Comparison of ENCODE assay signal across 22 cellular contexts in the genomic region with DNA sequence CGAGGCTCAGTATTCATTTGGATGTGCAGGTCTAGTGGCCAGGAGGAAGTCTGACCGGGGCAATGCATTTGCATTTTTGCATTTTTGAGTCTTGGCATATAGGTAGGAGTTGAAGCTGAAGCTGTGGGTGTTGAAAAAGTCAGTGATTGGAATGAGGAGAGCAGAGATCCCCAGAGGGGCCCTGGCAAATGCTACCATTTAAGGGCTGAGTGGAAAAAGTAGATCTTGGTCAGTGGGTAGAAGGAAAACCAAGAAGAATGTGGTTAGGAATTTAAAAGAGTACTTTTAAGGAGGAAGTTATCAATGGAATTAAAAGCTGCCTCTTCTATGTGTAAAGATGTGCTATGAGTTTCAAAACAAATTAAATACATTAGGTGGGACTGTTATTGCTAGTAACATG.
"Had no signal": no experiment of that assay in that cellular context is flagged by ENCODE, and none has a peak within 500 bp of the region (broad histone marks: within the 10 kb centered on the region; RNA-seq: fewer than 3 reads in every experiment).

No MANE protein-coding gene starts in this region.

- H3K4me1 ChIP-seq: breast epithelium had no signal

- H3K4me3 Mint-ChIP-seq: activated CD4-positive, alpha-beta T cell treated with anti-CD3 and anti-CD28 coated beads for 36 hours; activated naive CD8-positive, alpha-beta T cell treated with anti-CD3 and anti-CD28 coated beads, Interleukin-2, amount 10 ng/mL, durations not matched to agents 7 days and 5 days; immature natural killer cell; neural crest cell; WTC11 had no signal

- FAIRE-seq: TTC549 had no signal

- H3K27ac ChIP-seq: breast epithelium, esophagus muscularis mucosa, psoas muscle, skin epidermis, thoracic aorta, upper lobe of right lung had no signal

- H3K27me3 ChIP-seq: breast epithelium, esophagus muscularis mucosa, upper lobe of right lung had no signal

- H3K9me3 ChIP-seq: breast epithelium, esophagus muscularis mucosa, psoas muscle, thoracic aorta, upper lobe of right lung had no signal

- H3K4me3 ChIP-seq: breast epithelium, esophagus muscularis mucosa, psoas muscle, skin epidermis, thoracic aorta, upper lobe of right lung had no signal

- H3K27ac Mint-ChIP-seq: activated CD4-positive, alpha-beta T cell treated with anti-CD3 and anti-CD28 coated beads for 36 hours; activated naive CD8-positive, alpha-beta T cell treated with anti-CD3 and anti-CD28 coated beads, Interleukin-2, amount 10 ng/mL, durations not matched to agents 7 days and 5 days; immature natural killer cell; WTC11 had no signal

- H3K36me3 ChIP-seq: breast epithelium, esophagus muscularis mucosa, thoracic aorta, upper lobe of right lung had no signal

- H3K36me3 Mint-ChIP-seq: immature natural killer cell, WTC11 had no signal

- H3K9me3 Mint-ChIP-seq: immature natural killer cell, neural crest cell, WTC11 had no signal

- ATAC-seq: activated CD4-positive, alpha-beta T cell treated with anti-CD3 and anti-CD28 coated beads for 36 hours; left ventricle myocardium superior; psoas muscle; right cardiac atrium; WTC11 had no signal

- DNase-seq: activated CD4-positive, alpha-beta T cell treated with anti-CD3 and anti-CD28 coated beads for 36 hours; activated CD4-positive, alpha-beta T cell treated with anti-CD3 and anti-CD28 coated beads, Interleukin-2, amount 50 U/mL, for 48 hours; activated gamma-delta T cell treated with Interleukin-2 at 50 U/mL for 16 hours; activated naive CD8-positive, alpha-beta T cell treated with anti-CD3 and anti-CD28 coated beads, Interleukin-2, amount 10 ng/mL, durations not matched to agents 7 days and 5 days; anterior cingulate cortex; cerebellar nuclear complex; effector CD4-positive, alpha-beta T cell; immature natural killer cell; kidney glomerular epithelial cell; left ventricle myocardium superior; psoas muscle; right cardiac atrium; stimulated activated CD4-positive, alpha-beta T cell treated with anti-CD3 and anti-CD28 coated beads, Interleukin-15, amount 100 ng/mL, for 24 hours; stimulated activated CD4-positive, alpha-beta T cell treated with anti-CD3 and anti-CD28 coated beads, Interleukin-2, amount 100 ng/mL, for 48 hours; upper lobe of right lung had no signal
